9 cellular contexts compared by ENCODE assay signal in genomic region chr18:58887613-58887963, GRCh38. TPM values are rescaled to one million over a fixed set of nuclear protein-coding genes. Genes with fewer than 3 reads are reported as not detected.
A peak's percentile ranks its signal among the peaks of the same experiment; 100 is the strongest.
DNase-seq lines count a peak whose midpoint lies in the region; ATAC-seq and TF ChIP-seq lines count a peak whose summit lies in the region.
"Had no signal": no experiment of that assay in that cellular context is flagged by ENCODE, and none has a peak within 500 bp of the region (broad histone marks: within the 10 kb centered on the region; RNA-seq: fewer than 3 reads in every experiment).

No MANE protein-coding gene starts in this region.

- no peak for TF ChIP-seq EP300 in SK-N-SH (IDR thresholded peaks at IDR 0.05; ENCODE audit: borderline replicate concordance in 1 of 2, low read depth in 1 of 2, low read length in 1 of 2)

- H3K36me3 ChIP-seq in mesodermal cell (ENCODE audit: control insufficient read depth, insufficient read depth, low read length) (peaks cover 83% of the 10 kb centered on the region), SK-N-SH (replicated peaks in 1 of 2; ENCODE audit: control insufficient read depth in 1 of 2, insufficient read depth in 2 of 2, low read length in 1 of 2) (peaks cover 11 to 36% of the 10 kb centered on the region in 2 experiments)

- H4K20me1 ChIP-seq in SK-N-SH (ENCODE audit: insufficient read depth) = no peaks in the 10 kb centered on the region; the same call in 1 of the 2 replicates

- peaks cover 43% of the 10 kb centered on the region for H3K79me2 ChIP-seq in SK-N-SH (ENCODE audit: insufficient read depth)

- H3K4me1 ChIP-seq in mesodermal cell (ENCODE audit: control insufficient read depth, insufficient read depth, low read length, poor library complexity, severe bottlenecking) (peaks cover 21% of the 10 kb centered on the region), SK-N-SH (ENCODE audit: control insufficient read depth in 1 of 2, insufficient read depth in 2 of 2, low read depth in 1 of 2, low read length in 1 of 2) (peaks cover 0 to 6% of the 10 kb centered on the region in 2 experiments; a peak in 2 of 4 replicates)

- peak; percentile 44 for DNase-seq in CMK (ENCODE audit: low read depth)
- peak; percentile 84 for DNase-seq in NOMO-1 treated with DMSO at 0.1 percent for 48 hours (lab: John Stamatoyannopoulos, UW; ENCODE audit: unreplicated experiment)
- no peak for DNase-seq in SK-N-SH
- no peak for DNase-seq in activated T-helper 1 cell treated with anti-CD3 and anti-CD28 coated beads, Interleukin-12 subunit alpha, Interleukin-12 subunit beta, Interleukin-2, Interleukin-4 antibody, amounts not matched to agents 30 ng/mL and 10 ng/mL and 1 ng/mL, durations not matched to agents 14 hours and 24 hours and 36 hours (ENCODE audit: low spot score)

- H3K4me1 Mint-ChIP-seq in activated T-helper 1 cell treated with anti-CD3 and anti-CD28 coated beads, Interleukin-12 subunit alpha, Interleukin-12 subunit beta, Interleukin-2, Interleukin-4 antibody, amounts not matched to agents 30 ng/mL and 10 ng/mL and 1 ng/mL, durations not matched to agents 14 hours and 24 hours and 36 hours (ENCODE audit: low read depth) = peaks cover 14% of the 10 kb centered on the region

- H3K9me3 ChIP-seq in mesodermal cell (ENCODE audit: control insufficient read depth, low read length) (no peaks in the 10 kb centered on the region), SK-N-SH (no peaks in the 10 kb centered on the region)

- no peaks in the 10 kb centered on the region for H3K36me3 Mint-ChIP-seq in activated T-helper 1 cell treated with anti-CD3 and anti-CD28 coated beads, Interleukin-12 subunit alpha, Interleukin-12 subunit beta, Interleukin-2, Interleukin-4 antibody, amounts not matched to agents 30 ng/mL and 10 ng/mL and 1 ng/mL, durations not matched to agents 14 hours and 24 hours and 36 hours (ENCODE audit: low read depth)

- peak; percentile 73 for ATAC-seq in GM21723 (IDR thresholded peaks at IDR 0.05; ENCODE audit: unreplicated experiment)
- ATAC-seq in GM19397 (IDR thresholded peaks at IDR 0.05; ENCODE audit: unreplicated experiment) = no peak
- ATAC-seq: HCT116 had no signal

- 85 to 94% methylated on average over 7 of the region's 10 CpGs for WGBS in mesodermal cell (ENCODE audit: insufficient coverage in 2 of 2), 2 experiments
- WGBS in SK-N-SH (ENCODE audit: low lambda C conversion rate) = 97% methylated on average over 9 of the region's 10 CpGs

- H3K27me3 ChIP-seq in SK-N-SH (ENCODE audit: insufficient read depth) = no peaks in the 10 kb centered on the region

- H3F3A ChIP-seq in SK-N-SH (replicated peaks; ENCODE audit: insufficient read depth) = no peaks in the 10 kb centered on the region

- no peak overlapping the region for H3K4me3 Mint-ChIP-seq in activated T-helper 1 cell treated with anti-CD3 and anti-CD28 coated beads, Interleukin-12 subunit alpha, Interleukin-12 subunit beta, Interleukin-2, Interleukin-4 antibody, amounts not matched to agents 30 ng/mL and 10 ng/mL and 1 ng/mL, durations not matched to agents 14 hours and 24 hours and 36 hours

- no peak overlapping the region for H3K9ac ChIP-seq in SK-N-SH

- H3K9me2 ChIP-seq in SK-N-SH = no peaks in the 10 kb centered on the region

- H3K4me3 ChIP-seq in mesodermal cell (ENCODE audit: extremely low read depth, insufficient read depth, low read length, poor library complexity, severe bottlenecking) (no peak overlapping the region), SK-N-SH (ENCODE audit: low read depth in 2 of 2, low read length in 1 of 2) (no peak overlapping the region)

- no peak overlapping the region for H3K27ac Mint-ChIP-seq in activated T-helper 1 cell treated with anti-CD3 and anti-CD28 coated beads, Interleukin-12 subunit alpha, Interleukin-12 subunit beta, Interleukin-2, Interleukin-4 antibody, amounts not matched to agents 30 ng/mL and 10 ng/mL and 1 ng/mL, durations not matched to agents 14 hours and 24 hours and 36 hours

- H2AFZ ChIP-seq in SK-N-SH (ENCODE audit: low read depth) = no peak overlapping the region

- intact Hi-C loops in activated T-helper 1 cell treated with anti-CD3 and anti-CD28 coated beads, Interleukin-12 subunit alpha, Interleukin-12 subunit beta, Interleukin-2, Interleukin-4 antibody, amounts not matched to agents 30 ng/mL and 10 ng/mL and 1 ng/mL, durations not matched to agents 14 hours and 24 hours and 36 hours (cut with micrococcal nuclease) = no loop called here

- peaks cover 27% of the 10 kb centered on the region for H3K27me3 Mint-ChIP-seq in activated T-helper 1 cell treated with anti-CD3 and anti-CD28 coated beads, Interleukin-12 subunit alpha, Interleukin-12 subunit beta, Interleukin-2, Interleukin-4 antibody, amounts not matched to agents 30 ng/mL and 10 ng/mL and 1 ng/mL, durations not matched to agents 14 hours and 24 hours and 36 hours (ENCODE audit: insufficient read depth)

- H3K4me2 ChIP-seq in SK-N-SH = no peak overlapping the region

- POLR2A ChIA-PET in SK-N-SH (lab: Yijun Ruan, JAX) = no interaction called here

- peak overlapping the region; percentile 65 for H3K27ac ChIP-seq in cingulate gyrus (ENCODE audit: low read depth, low read length)
- H3K27ac ChIP-seq in mesodermal cell (ENCODE audit: low read depth, low read length, severe bottlenecking) = peak overlapping the region; percentile 10
- H3K27ac ChIP-seq in SK-N-SH (ENCODE audit: low read depth in 2 of 2, low read length in 1 of 2) = no peak overlapping the region; a peak in 1 of 4 replicates

- CTCF ChIA-PET in SK-N-SH (lab: Yijun Ruan, JAX) = interaction anchor here (1.0 kb wide), 1 partner anchor 9 kb away, joined by 3 read pairs; no protein-coding TSS in a partner anchor

- no peak for TF ChIP-seq CTCF in SK-N-SH (IDR thresholded peaks at IDR 0.05)

- TF ChIP-seq RAD21 in SK-N-SH (IDR thresholded peaks at IDR 0.05; ENCODE audit: low read length) = no peak

- H3K9me3 Mint-ChIP-seq in activated T-helper 1 cell treated with anti-CD3 and anti-CD28 coated beads, Interleukin-12 subunit alpha, Interleukin-12 subunit beta, Interleukin-2, Interleukin-4 antibody, amounts not matched to agents 30 ng/mL and 10 ng/mL and 1 ng/mL, durations not matched to agents 14 hours and 24 hours and 36 hours = no peaks in the 10 kb centered on the region

TF ChIP-seq in SK-N-SH, 30 proteins besides CTCF, POLR2A, EP300 and RAD21 (continues in another document):
- TF ChIP-seq EZH2phosphoT487 (IDR thresholded peaks at IDR 0.05; ENCODE audit: borderline replicate concordance, low read depth) (no peak), ELF1 (IDR thresholded peaks at IDR 0.05) (no peak), TCF12 (IDR thresholded peaks at IDR 0.05) (no peak), TAF1 (IDR thresholded peaks at IDR 0.05; ENCODE audit: borderline replicate concordance, low read depth, low read length) (no peak), RCOR1 (IDR thresholded peaks at IDR 0.05; ENCODE audit: low read length) (no peak), USF1 (IDR thresholded peaks at IDR 0.05; ENCODE audit: borderline replicate concordance, low read depth) (no peak), SIN3A (IDR thresholded peaks at IDR 0.05; ENCODE audit: borderline replicate concordance, low read depth, low read length) (no peak), FOXJ3 (CRISPR knock-in tag; IDR thresholded peaks at IDR 0.05) (no peak), ZBTB33 (IDR thresholded peaks at IDR 0.05; ENCODE audit: borderline replicate concordance, low read depth) (no peak), RXRA (IDR thresholded peaks at IDR 0.05; ENCODE audit: borderline replicate concordance, low read depth) (no peak), FOSL2 (IDR thresholded peaks at IDR 0.05; ENCODE audit: borderline replicate concordance, low read depth) (no peak), MAX (IDR thresholded peaks at IDR 0.05; ENCODE audit: low read depth) (no peak)

RNA-seq across cellular contexts. Expression of gene ZNF532, which starts 22.9 kb away (rescaled TPM):
- polyA plus RNA-seq in mesodermal cell (2013, experiment 1 of 2) = 103 TPM
- 94.7 TPM for polyA plus RNA-seq in mesodermal cell (2013, experiment 2 of 2)
- polyA plus RNA-seq in SK-N-SH (2012; rRNA removed) = 34.7 and 39.2 TPM in 2 replicates
- 30.4 and 39.2 TPM in 2 replicates for polyA plus RNA-seq in SK-N-SH (2012; cell fraction: cytosol; rRNA removed)
- polyA plus RNA-seq in SK-N-SH (2012; cell fraction: nucleus; rRNA removed) = 55.0 and 70.9 TPM in 2 replicates
- total RNA-seq in activated T-helper 1 cell treated with anti-CD3 and anti-CD28 coated beads, Interleukin-12 subunit alpha, Interleukin-12 subunit beta, Interleukin-2, Interleukin-4 antibody, amounts not matched to agents 30 ng/mL and 10 ng/mL and 1 ng/mL, durations not matched to agents 14 hours and 24 hours and 36 hours = 0.71 and 1.5 TPM in 2 replicates

Comparison
In these comparisons a context has a peak if more than half of its experiments do, and no peak if none do; other contexts are left out.
1. DNase-seq: peak in CMK (single experiment) and NOMO-1 treated with DMSO at 0.1 percent for 48 hours (single experiment); none in SK-N-SH (single experiment) and activated T-helper 1 cell treated with anti-CD3 and anti-CD28 coated beads, Interleukin-12 subunit alpha, Interleukin-12 subunit beta, Interleukin-2, Interleukin-4 antibody, amounts not matched to agents 30 ng/mL and 10 ng/mL and 1 ng/mL, durations not matched to agents 14 hours and 24 hours and 36 hours (single experiment).
2. H3K27ac ChIP-seq: peak in cingulate gyrus (single experiment) and mesodermal cell (single experiment); none in SK-N-SH (0 of 2).